ENCODE assay signal across 12 cellular contexts in the genomic region with DNA sequence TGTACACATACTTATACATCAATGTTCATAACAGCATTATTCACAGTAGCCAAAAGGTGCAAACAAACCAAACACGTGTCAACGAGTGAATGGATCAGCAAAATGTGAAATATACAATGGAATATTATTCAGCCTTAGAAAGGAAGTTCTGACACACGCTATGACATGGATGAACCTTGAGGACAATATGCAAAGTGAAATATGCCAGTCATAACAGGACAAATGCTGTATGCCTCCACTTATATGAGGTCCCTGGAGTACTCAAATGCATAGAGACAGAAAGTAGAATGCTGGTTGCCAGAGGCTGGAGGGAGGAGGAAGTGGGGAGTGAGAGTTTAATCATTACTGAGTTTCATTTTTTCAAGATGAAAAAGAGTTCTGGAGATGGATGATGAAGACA. TPM values are rescaled to one million over a fixed set of nuclear protein-coding genes. Genes with fewer than 3 reads are reported as not detected.
DNase-seq lines count a peak whose midpoint lies in the region; ATAC-seq and TF ChIP-seq lines count a peak whose summit lies in the region.
"Had no signal": no experiment of that assay in that cellular context is flagged by ENCODE, and none has a peak within 500 bp of the region (broad histone marks: within the 10 kb centered on the region; RNA-seq: fewer than 3 reads in every experiment).

No MANE protein-coding gene starts in this region.

- TF ChIP-seq POLR2A in esophagus muscularis mucosa (IDR thresholded peaks at IDR 0.05; ENCODE audit: low read depth) (no peak), uterus (IDR thresholded peaks at IDR 0.05) (no peak)

- no peak for TF ChIP-seq CTCF in GM10266 (IDR thresholded peaks at IDR 0.05; ENCODE audit: control insufficient read depth, insufficient read depth, low read depth, missing control alignments)
- no peak for TF ChIP-seq CTCF in activated B cell treated with CpG ODN at 0.5 μM for 24 hours (IDR thresholded peaks at IDR 0.05)
- no peak for TF ChIP-seq CTCF in esophagus muscularis mucosa (IDR thresholded peaks at IDR 0.05)
- TF ChIP-seq CTCF in uterus (IDR thresholded peaks at IDR 0.05), result no peak

- H3K9me3 Mint-ChIP-seq in activated B cell treated with CpG ODN at 0.5 μM for 24 hours, result peaks cover 6% of the 10 kb centered on the region
- H3K9me3 Mint-ChIP-seq: CD8-positive, alpha-beta T cell had no signal

- H3K27ac ChIP-seq in esophagus muscularis mucosa (replicated peaks in 1 of 4), result no peak overlapping the region
- H3K27ac ChIP-seq in uterus, result no peak overlapping the region

- 91% methylated on average over 3 of the region's 3 CpGs for WGBS in esophagus muscularis mucosa

- intact Hi-C loops in activated B cell treated with CpG ODN at 0.5 μM for 24 hours (cut with micrococcal nuclease), result loop anchor here (5.0 kb wide), 1 partner anchor 204 kb away; a partner anchor contains a TSS
- intact Hi-C loops in esophagus muscularis mucosa (cut with DNase I), result no loop called here
- intact Hi-C loops in uterus (cut with DNase I; ENCODE audit: low total_unique reads), result no loop called here

- H3K27ac Mint-ChIP-seq in activated B cell treated with CpG ODN at 0.5 μM for 24 hours, result peak overlapping the region; percentile 41
- H3K27ac Mint-ChIP-seq: CD8-positive, alpha-beta T cell had no signal

- H3K9me3 ChIP-seq in esophagus muscularis mucosa (peaks cover 0 to 8% (median 3%) of the 10 kb centered on the region in 4 donors), uterus (no peaks in the 10 kb centered on the region)

- POLR2A ChIA-PET in activated B cell treated with CpG ODN at 0.5 μM for 24 hours (lab: Charles Lee), result no interaction called here

- peaks cover 28% of the 10 kb centered on the region for H3K4me1 Mint-ChIP-seq in activated B cell treated with CpG ODN at 0.5 μM for 24 hours

- H3K4me3 Mint-ChIP-seq in activated B cell treated with CpG ODN at 0.5 μM for 24 hours, result no peak overlapping the region
- H3K4me3 Mint-ChIP-seq: CD8-positive, alpha-beta T cell had no signal

- no peaks in the 10 kb centered on the region for H3K36me3 ChIP-seq in esophagus muscularis mucosa
- H3K36me3 ChIP-seq in uterus, result no peaks in the 10 kb centered on the region

- peaks cover 9% of the 10 kb centered on the region for H3K27me3 Mint-ChIP-seq in activated B cell treated with CpG ODN at 0.5 μM for 24 hours

- no peak for TF ChIP-seq EP300 in esophagus muscularis mucosa (IDR thresholded peaks at IDR 0.05)

- DNase-seq in GM10266 (ENCODE audit: extremely low spot score), result peak; percentile 26
- DNase-seq in activated B cell treated with CpG ODN at 0.5 μM for 24 hours, result no peak
- DNase-seq in esophagus muscularis mucosa (ENCODE audit: extremely low spot score), result no peak
- DNase-seq in uterus, result no peak
- DNase-seq in hippocampal formation (lab: John Stamatoyannopoulos, UW), result no peak
- DNase-seq in C1 segment of cervical spinal cord (lab: John Stamatoyannopoulos, UW), result no peak
- DNase-seq: CD8-positive, alpha-beta T cell; hypothalamus; NCI-H526 had no signal

- no peaks in the 10 kb centered on the region for H3K36me3 Mint-ChIP-seq in activated B cell treated with CpG ODN at 0.5 μM for 24 hours (ENCODE audit: low read depth)
- H3K36me3 Mint-ChIP-seq: CD8-positive, alpha-beta T cell had no signal

- CTCF ChIA-PET in activated B cell treated with CpG ODN at 0.5 μM for 24 hours (lab: Charles Lee), result no interaction called here

- H3K4me1 ChIP-seq in esophagus muscularis mucosa (peaks cover 0 to 4% (median 0%) of the 10 kb centered on the region in 4 donors), uterus (no peaks in the 10 kb centered on the region)

- no peak overlapping the region for H3K4me3 ChIP-seq in esophagus muscularis mucosa
- H3K4me3 ChIP-seq in uterus, result no peak overlapping the region

- peak; percentile 74 for ATAC-seq in GM19372 (IDR thresholded peaks at IDR 0.05; ENCODE audit: low read depth, unreplicated experiment)
- ATAC-seq in HG02981 (IDR thresholded peaks at IDR 0.05; ENCODE audit: unreplicated experiment), result peak; percentile 88
- ATAC-seq in activated B cell treated with CpG ODN at 0.5 μM for 24 hours (ENCODE audit: low read depth), result peak; percentile 82
- ATAC-seq: CD8-positive, alpha-beta T cell had no signal

- H3K27me3 ChIP-seq in esophagus muscularis mucosa, result no peaks in the 10 kb centered on the region
- no peaks in the 10 kb centered on the region for H3K27me3 ChIP-seq in uterus

RNA-seq across cellular contexts. Expression of a gene that starts 37.8 kb away (rescaled TPM):
- 69.6 and 79.5 TPM in 2 replicates for total RNA-seq in activated B cell treated with CpG ODN at 0.5 μM for 24 hours
- total RNA-seq in esophagus muscularis mucosa, result 10 to 100 TPM; 43.6 to 75.3 (median 58.4) TPM
- total RNA-seq in uterus, result 10 to 100 TPM; 36.5 to 91.7 (median 61.7) TPM

RNA-seq across cellular contexts. Expression of a gene that starts 40.3 kb away (rescaled TPM):
- total RNA-seq in activated B cell treated with CpG ODN at 0.5 μM for 24 hours (not detected in 2 replicates), esophagus muscularis mucosa (not detected), uterus (under 1 TPM; under 0.01 to 0.58 (median 0.43) TPM)
- total RNA-seq: CD8-positive, alpha-beta T cell; chondrocyte had no signal
